ENCODE assay signal across 17 cellular contexts in genomic region chr3:31541102-31541501, GRCh38. TPM values are rescaled to one million over a fixed set of nuclear protein-coding genes. Genes with fewer than 3 reads are reported as not detected.
DNase-seq lines count a peak whose midpoint lies in the region; ATAC-seq and TF ChIP-seq lines count a peak whose summit lies in the region.
"Had no signal": no experiment of that assay in that cellular context is flagged by ENCODE, and none has a peak within 500 bp of the region (broad histone marks: within the 10 kb centered on the region; RNA-seq: fewer than 3 reads in every experiment).

No MANE protein-coding gene starts in this region.

- DNase-seq in MCF 10A (ENCODE audit: unreplicated experiment), result peak; percentile 50
- DNase-seq in breast epithelium (ENCODE audit: low spot score in 2 of 2), result no peak
- DNase-seq in fibroblast of mammary gland (ENCODE audit: low read depth), result peak; percentile 65
- no peak for DNase-seq in stimulated activated naive CD8-positive, alpha-beta T cell treated with anti-CD3 and anti-CD28 coated beads, Interleukin-15, amount 100 ng/mL, for 72 hours
- no peak for DNase-seq in GM10266 (ENCODE audit: extremely low spot score)
- DNase-seq in ecto neural progenitor cell (ENCODE audit: low spot score), result no peak
- no peak for DNase-seq in A172 (ENCODE audit: low spot score)
- DNase-seq: dermis blood vessel endothelial cell, DMS53, hypothalamus, NCI-H1105, stomach had no signal

- no peak overlapping the region for H2AFZ ChIP-seq in SU-DHL-6 (ENCODE audit: low read depth, low read length, severe bottlenecking)

- H3K36me3 Mint-ChIP-seq in MCF 10A (ENCODE audit: insufficient read depth, unreplicated experiment), result no peaks in the 10 kb centered on the region

- H4K20me1 ChIP-seq in SU-DHL-6 (ENCODE audit: low read depth, low read length), result peaks cover 45% of the 10 kb centered on the region

- no peak overlapping the region for H3K27ac ChIP-seq in breast epithelium
- H3K27ac ChIP-seq in SU-DHL-6 (ENCODE audit: low read depth, low read length), result no peak overlapping the region
- H3K27ac ChIP-seq: SK-N-MC, stomach, VCaP had no signal

- CTCF ChIA-PET in MCF 10A (lab: Yijun Ruan, JAX), result no interaction called here

- no TSS peak for BruUV-seq in MCF 10A (replicated peaks; lab: Mats Ljungman, UMichigan)

- no peak overlapping the region for H3K4me3 Mint-ChIP-seq in MCF 10A (ENCODE audit: unreplicated experiment)
- peak overlapping the region; percentile 20 to 33 for H3K4me3 Mint-ChIP-seq in stimulated activated naive CD8-positive, alpha-beta T cell treated with anti-CD3 and anti-CD28 coated beads, Interleukin-15, amount 100 ng/mL, for 72 hours

- H3K4me2 ChIP-seq in SU-DHL-6 (ENCODE audit: low read depth, low read length, poor library complexity, severe bottlenecking), result peak overlapping the region; percentile 87

- no peaks in the 10 kb centered on the region for H3K9me2 ChIP-seq in SU-DHL-6 (replicated peaks; ENCODE audit: insufficient read depth, low read length)

- no peaks in the 10 kb centered on the region for H3K27me3 Mint-ChIP-seq in MCF 10A (ENCODE audit: insufficient read depth, unreplicated experiment)
- H3K27me3 Mint-ChIP-seq in stimulated activated naive CD8-positive, alpha-beta T cell treated with anti-CD3 and anti-CD28 coated beads, Interleukin-15, amount 100 ng/mL, for 72 hours, result no peaks in the 10 kb centered on the region
- H3K27me3 Mint-ChIP-seq: progenitor cell of endocrine pancreas had no signal

- H3K4me1 Mint-ChIP-seq in MCF 10A (ENCODE audit: insufficient read depth, unreplicated experiment), result peaks cover 24% of the 10 kb centered on the region
- H3K4me1 Mint-ChIP-seq in stimulated activated naive CD8-positive, alpha-beta T cell treated with anti-CD3 and anti-CD28 coated beads, Interleukin-15, amount 100 ng/mL, for 72 hours, result peaks cover 87% of the 10 kb centered on the region

- TF ChIP-seq POLR2A in breast epithelium (IDR thresholded peaks at IDR 0.05), result no peak

- no peaks in the 10 kb centered on the region for H3K9me3 Mint-ChIP-seq in MCF 10A (ENCODE audit: unreplicated experiment)
- H3K9me3 Mint-ChIP-seq in stimulated activated naive CD8-positive, alpha-beta T cell treated with anti-CD3 and anti-CD28 coated beads, Interleukin-15, amount 100 ng/mL, for 72 hours, result no peaks in the 10 kb centered on the region

- H3K27ac Mint-ChIP-seq in MCF 10A (ENCODE audit: low read depth, unreplicated experiment), result no peak overlapping the region
- H3K27ac Mint-ChIP-seq in stimulated activated naive CD8-positive, alpha-beta T cell treated with anti-CD3 and anti-CD28 coated beads, Interleukin-15, amount 100 ng/mL, for 72 hours, result peak overlapping the region; percentile 44 to 74
- H3K27ac Mint-ChIP-seq: progenitor cell of endocrine pancreas had no signal

- intact Hi-C loops in MCF 10A (cut with micrococcal nuclease) (no loop called here), breast epithelium (cut with DNase I; ENCODE audit: low total_unique reads) (no loop called here)

- POLR2A ChIA-PET in MCF 10A (lab: Yijun Ruan, JAX), result interaction anchor here (1.0 kb wide), 1 partner anchor 9 kb away, joined by 3 read pairs; the partner anchor contains the start of gene STT3B

- H3K36me3 ChIP-seq in breast epithelium (no peaks in the 10 kb centered on the region), SU-DHL-6 (ENCODE audit: low read length) (peaks cover 3% of the 10 kb centered on the region; the same call in 1 of the 2 replicates)
- H3K36me3 ChIP-seq: stomach had no signal

- no peaks in the 10 kb centered on the region for H3K4me1 ChIP-seq in breast epithelium

- no peak for TF ChIP-seq CTCF in MCF 10A (IDR thresholded peaks at IDR 0.05; ENCODE audit: unreplicated experiment)
- no peak for TF ChIP-seq CTCF in breast epithelium (IDR thresholded peaks at IDR 0.05)
- no peak for TF ChIP-seq CTCF in SU-DHL-6 (IDR thresholded peaks at IDR 0.05; ENCODE audit: insufficient read depth, low read length, poor library complexity, severe bottlenecking)
- TF ChIP-seq CTCF in fibroblast of mammary gland (conservative IDR thresholded peaks at IDR 0.05; ENCODE audit: control insufficient read depth, insufficient read depth, low read depth, low read length), result no peak
- TF ChIP-seq CTCF in GM10266 (IDR thresholded peaks at IDR 0.05; ENCODE audit: control insufficient read depth, insufficient read depth, low read depth, missing control alignments), result no peak

- peaks cover 100% of the 10 kb centered on the region for H3K79me2 ChIP-seq in SU-DHL-6 (ENCODE audit: insufficient read depth, low read length)

- ATAC-seq in stimulated activated naive CD8-positive, alpha-beta T cell treated with anti-CD3 and anti-CD28 coated beads, Interleukin-15, amount 100 ng/mL, for 72 hours, result peak; percentile 94
- ATAC-seq: left lobe of liver had no signal

- no peak overlapping the region for H3K4me3 ChIP-seq in breast epithelium
- no peak overlapping the region for H3K4me3 ChIP-seq in SU-DHL-6 (ENCODE audit: insufficient read depth, low read length, poor library complexity, severe bottlenecking)
- no peak overlapping the region for H3K4me3 ChIP-seq in fibroblast of mammary gland (ENCODE audit: control insufficient read depth, low read depth, low read length)
- H3K4me3 ChIP-seq: SK-N-MC, stomach had no signal

- H3K27me3 ChIP-seq in breast epithelium (no peaks in the 10 kb centered on the region), SU-DHL-6 (ENCODE audit: low read length) (no peaks in the 10 kb centered on the region)
- H3K27me3 ChIP-seq: stomach had no signal

- peaks cover 15% of the 10 kb centered on the region; the same call in 1 of the 2 replicates for H3F3A ChIP-seq in SU-DHL-6 (ENCODE audit: insufficient read depth)

- H3K9ac ChIP-seq in SU-DHL-6 (ENCODE audit: low read length), result no peak overlapping the region

- H3K9me3 ChIP-seq in breast epithelium (no peaks in the 10 kb centered on the region), SU-DHL-6 (ENCODE audit: insufficient read depth, low read length) (no peaks in the 10 kb centered on the region)
- H3K9me3 ChIP-seq: stomach had no signal

RNA-seq across cellular contexts. Expression of gene STT3B, which starts 8.4 kb away (rescaled TPM):
- 118 and 133 TPM in 2 replicates for total RNA-seq in MCF 10A (2022)
- 100 to 1,000 TPM in 2 of 3 donors, 10 to 100 TPM in 1; 93.5 to 132 (median 109) TPM for total RNA-seq in breast epithelium
- 189 and 202 TPM in 2 replicates for total RNA-seq in A172 (2014; rRNA removed; shearing (Covaris generic))

Comparison
In these comparisons a context has a peak if more than half of its experiments do, and no peak if none do; other contexts are left out.
1. DNase-seq: peak in MCF 10A (single experiment) and fibroblast of mammary gland (single experiment); none in breast epithelium (0 of 2), stimulated activated naive CD8-positive, alpha-beta T cell treated with anti-CD3 and anti-CD28 coated beads, Interleukin-15, amount 100 ng/mL, for 72 hours (0 of 2), GM10266 (single experiment), ecto neural progenitor cell (single experiment) and A172 (single experiment).